ENCODE assay signal across 22 cellular contexts in the genomic region with DNA sequence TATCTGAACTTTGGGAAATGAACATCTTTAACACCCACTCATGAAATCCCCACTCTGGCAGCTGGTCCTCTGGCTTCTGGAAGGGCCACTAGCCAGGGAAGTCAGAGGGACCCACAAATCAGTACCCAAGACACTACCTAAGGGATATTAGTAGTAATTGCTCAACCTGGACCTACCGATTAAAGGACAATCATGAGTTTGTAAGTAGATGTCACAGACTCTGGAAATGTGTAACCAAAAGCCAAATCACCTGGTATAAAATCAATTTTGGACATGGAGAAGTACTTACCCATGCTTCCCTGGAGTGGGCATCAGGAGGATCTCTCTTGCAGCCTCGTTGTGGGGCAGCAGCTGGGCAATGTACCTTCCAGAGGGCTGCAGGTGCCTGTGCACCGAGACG.
A peak's percentile ranks its signal among the peaks of the same experiment; 100 is the strongest.
DNase-seq lines count a peak whose midpoint lies in the region; ATAC-seq and TF ChIP-seq lines count a peak whose summit lies in the region.
"Had no signal": no experiment of that assay in that cellular context is flagged by ENCODE, and none has a peak within 500 bp of the region (broad histone marks: within the 10 kb centered on the region; RNA-seq: fewer than 3 reads in every experiment).

No MANE protein-coding gene starts in this region.

- H3K4me1 Mint-ChIP-seq in osteocyte (ENCODE audit: unreplicated experiment): peaks cover 9% of the 10 kb centered on the region
- H3K4me1 Mint-ChIP-seq: CD4-positive, CD25-positive, alpha-beta regulatory T cell had no signal

- no peaks in the 10 kb centered on the region for H3K36me3 ChIP-seq in right lobe of liver
- H3K36me3 ChIP-seq: BE2C, BLaER1 had no signal

- H3K9me3 Mint-ChIP-seq in osteocyte (ENCODE audit: unreplicated experiment): no peaks in the 10 kb centered on the region
- H3K9me3 Mint-ChIP-seq: CD4-positive, alpha-beta memory T cell; CD8-positive, alpha-beta memory T cell had no signal

- WGBS in right lobe of liver (ENCODE audit: insufficient coverage, low coverage, low lambda C conversion rate, missing lambda C conversion rate): 50% methylated on average over 3 of the region's 4 CpGs

- H3K4me3 ChIP-seq in right lobe of liver: no peak overlapping the region
- H3K4me3 ChIP-seq: BLaER1, GM12878 had no signal

- H3K4me1 ChIP-seq in right lobe of liver: peaks cover 0 to 22% (median 11%) of the 10 kb centered on the region in 4 donors

- intact Hi-C loops in right lobe of liver (cut with DNase I): no loop called here

- H3K4me3 Mint-ChIP-seq in osteocyte (ENCODE audit: unreplicated experiment): no peak overlapping the region
- H3K4me3 Mint-ChIP-seq: CD14-positive monocyte; CD4-positive, alpha-beta memory T cell; CD4-positive, CD25-positive, alpha-beta regulatory T cell; CD8-positive, alpha-beta memory T cell had no signal

- H3K27me3 Mint-ChIP-seq in osteocyte (ENCODE audit: unreplicated experiment): peaks cover 4% of the 10 kb centered on the region

- H3K27ac Mint-ChIP-seq in osteocyte (ENCODE audit: unreplicated experiment): peak overlapping the region; percentile 5
- H3K27ac Mint-ChIP-seq: CD14-positive monocyte; CD4-positive, alpha-beta memory T cell; CD4-positive, CD25-positive, alpha-beta regulatory T cell; CD8-positive, alpha-beta memory T cell had no signal

- TF ChIP-seq CTCF in right lobe of liver (IDR thresholded peaks at IDR 0.05): no peak
- no peak for TF ChIP-seq CTCF in osteocyte (IDR thresholded peaks at IDR 0.05)

- no peaks in the 10 kb centered on the region for H3K36me3 Mint-ChIP-seq in osteocyte (ENCODE audit: unreplicated experiment)
- H3K36me3 Mint-ChIP-seq: CD14-positive monocyte; CD4-positive, alpha-beta memory T cell; CD4-positive, CD25-positive, alpha-beta regulatory T cell; CD8-positive, alpha-beta memory T cell had no signal

- ATAC-seq in left lobe of liver (peak; percentile 45), right lobe of liver (peak; percentile 43 to 66 (median 59))
- ATAC-seq: GM12878 had no signal

- no peak for DNase-seq in left lobe of liver (ENCODE audit: low spot score)
- DNase-seq in right lobe of liver: no peak
- DNase-seq in osteocyte (ENCODE audit: extremely low spot score, unreplicated experiment): no peak
- DNase-seq in KBM-7: no peak
- no peak for DNase-seq in SW 1271 (lab: John Stamatoyannopoulos, UW)
- DNase-seq: 8988T; ACHN; BE2C; CD4-positive, alpha-beta memory T cell; CD4-positive, CD25-positive, alpha-beta regulatory T cell; CD8-positive, alpha-beta memory T cell; COR-L47; DMS 273 treated with DMSO at 0.1 percent for 48 hours; DMS153; DMS53; DMS79; DND-41; EL; GDM1 had no signal

- H3K27me3 ChIP-seq in right lobe of liver: no peaks in the 10 kb centered on the region
- H3K27me3 ChIP-seq: BE2C, BLaER1 had no signal

- H3K9me3 ChIP-seq in right lobe of liver: no peaks in the 10 kb centered on the region
- H3K9me3 ChIP-seq: BE2C, BLaER1 had no signal

- no peak for TF ChIP-seq POLR2A in right lobe of liver (IDR thresholded peaks at IDR 0.05)

- H3K27ac ChIP-seq in right lobe of liver: no peak overlapping the region
- H3K27ac ChIP-seq: BLaER1 had no signal

- in situ Hi-C loops in KBM-7 (cut with MboI; ENCODE audit: low pct_unique_long_range_greater_than_20kb, low sequenced_read_pairs): no loop called here
